1 cellular context compared by ENCODE assay signal in the genomic region with DNA sequence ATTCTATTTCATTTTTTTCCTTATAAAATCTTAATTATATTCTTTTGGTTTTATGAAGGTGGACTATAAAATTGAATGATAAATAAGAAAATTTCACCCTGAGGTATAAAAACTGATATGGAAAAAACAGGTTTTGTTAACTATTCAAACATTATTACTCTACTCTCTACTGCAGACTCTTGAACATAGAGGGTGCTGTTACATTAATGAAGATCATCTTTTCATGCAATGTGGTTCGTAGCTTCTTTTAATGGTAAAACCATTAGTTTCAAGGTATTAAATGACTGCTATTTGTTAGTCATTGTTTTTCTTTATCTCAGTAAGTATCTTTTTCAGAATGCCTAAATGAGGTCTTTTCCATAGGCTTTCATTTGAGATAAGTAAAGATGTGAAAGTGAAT.
TF ChIP-seq lines count a peak whose summit lies in the region.

No MANE protein-coding gene starts in this region.

TF ChIP-seq in K562, 482 proteins besides CTCF, POLR2A, EP300 and RAD21 (continued from another document):
- TF ChIP-seq, protein P1, sequence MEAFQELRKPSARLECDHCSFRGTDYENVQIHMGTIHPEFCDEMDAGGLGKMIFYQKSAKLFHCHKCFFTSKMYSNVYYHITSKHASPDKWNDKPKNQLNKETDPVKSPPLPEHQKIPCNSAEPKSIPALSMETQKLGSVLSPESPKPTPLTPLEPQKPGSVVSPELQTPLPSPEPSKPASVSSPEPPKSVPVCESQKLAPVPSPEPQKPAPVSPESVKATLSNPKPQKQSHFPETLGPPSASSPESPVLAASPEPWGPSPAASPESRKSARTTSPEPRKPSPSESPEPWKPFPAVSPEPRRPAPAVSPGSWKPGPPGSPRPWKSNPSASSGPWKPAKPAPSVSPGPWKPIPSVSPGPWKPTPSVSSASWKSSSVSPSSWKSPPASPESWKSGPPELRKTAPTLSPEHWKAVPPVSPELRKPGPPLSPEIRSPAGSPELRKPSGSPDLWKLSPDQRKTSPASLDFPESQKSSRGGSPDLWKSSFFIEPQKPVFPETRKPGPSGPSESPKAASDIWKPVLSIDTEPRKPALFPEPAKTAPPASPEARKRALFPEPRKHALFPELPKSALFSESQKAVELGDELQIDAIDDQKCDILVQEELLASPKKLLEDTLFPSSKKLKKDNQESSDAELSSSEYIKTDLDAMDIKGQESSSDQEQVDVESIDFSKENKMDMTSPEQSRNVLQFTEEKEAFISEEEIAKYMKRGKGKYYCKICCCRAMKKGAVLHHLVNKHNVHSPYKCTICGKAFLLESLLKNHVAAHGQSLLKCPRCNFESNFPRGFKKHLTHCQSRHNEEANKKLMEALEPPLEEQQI (IDR thresholded peaks at IDR 0.05), result 0 out of 2 replicates have a peak, but pooled peaks have one; percentile 28
- TF ChIP-seq DACH1 (IDR thresholded peaks at IDR 0.05; ENCODE audit: partially characterized antibody), result no peak
- TF ChIP-seq NFATC3 (IDR thresholded peaks at IDR 0.05), result no peak
- no peak for TF ChIP-seq ZNF253 (CRISPR knock-in tag; conservative IDR thresholded peaks at IDR 0.05)
- no peak for TF ChIP-seq ZFP1 (CRISPR knock-in tag; IDR thresholded peaks at IDR 0.05)
- TF ChIP-seq, protein P2, sequence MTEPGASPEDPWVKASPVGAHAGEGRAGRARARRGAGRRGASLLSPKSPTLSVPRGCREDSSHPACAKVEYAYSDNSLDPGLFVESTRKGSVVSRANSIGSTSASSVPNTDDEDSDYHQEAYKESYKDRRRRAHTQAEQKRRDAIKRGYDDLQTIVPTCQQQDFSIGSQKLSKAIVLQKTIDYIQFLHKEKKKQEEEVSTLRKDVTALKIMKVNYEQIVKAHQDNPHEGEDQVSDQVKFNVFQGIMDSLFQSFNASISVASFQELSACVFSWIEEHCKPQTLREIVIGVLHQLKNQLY (CRISPR knock-in tag; conservative IDR thresholded peaks at IDR 0.05), result no peak
- no peak for TF ChIP-seq ZNF696 (CRISPR knock-in tag; conservative IDR thresholded peaks at IDR 0.05)
- TF ChIP-seq, protein P3, sequence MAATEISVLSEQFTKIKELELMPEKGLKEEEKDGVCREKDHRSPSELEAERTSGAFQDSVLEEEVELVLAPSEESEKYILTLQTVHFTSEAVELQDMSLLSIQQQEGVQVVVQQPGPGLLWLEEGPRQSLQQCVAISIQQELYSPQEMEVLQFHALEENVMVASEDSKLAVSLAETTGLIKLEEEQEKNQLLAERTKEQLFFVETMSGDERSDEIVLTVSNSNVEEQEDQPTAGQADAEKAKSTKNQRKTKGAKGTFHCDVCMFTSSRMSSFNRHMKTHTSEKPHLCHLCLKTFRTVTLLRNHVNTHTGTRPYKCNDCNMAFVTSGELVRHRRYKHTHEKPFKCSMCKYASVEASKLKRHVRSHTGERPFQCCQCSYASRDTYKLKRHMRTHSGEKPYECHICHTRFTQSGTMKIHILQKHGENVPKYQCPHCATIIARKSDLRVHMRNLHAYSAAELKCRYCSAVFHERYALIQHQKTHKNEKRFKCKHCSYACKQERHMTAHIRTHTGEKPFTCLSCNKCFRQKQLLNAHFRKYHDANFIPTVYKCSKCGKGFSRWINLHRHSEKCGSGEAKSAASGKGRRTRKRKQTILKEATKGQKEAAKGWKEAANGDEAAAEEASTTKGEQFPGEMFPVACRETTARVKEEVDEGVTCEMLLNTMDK (IDR thresholded peaks at IDR 0.05; ENCODE audit: borderline replicate concordance, insufficient read depth, low read depth, low read length, poor library complexity, severe bottlenecking), result no peak
